8 cellular contexts compared by ENCODE assay signal in the genomic region with DNA sequence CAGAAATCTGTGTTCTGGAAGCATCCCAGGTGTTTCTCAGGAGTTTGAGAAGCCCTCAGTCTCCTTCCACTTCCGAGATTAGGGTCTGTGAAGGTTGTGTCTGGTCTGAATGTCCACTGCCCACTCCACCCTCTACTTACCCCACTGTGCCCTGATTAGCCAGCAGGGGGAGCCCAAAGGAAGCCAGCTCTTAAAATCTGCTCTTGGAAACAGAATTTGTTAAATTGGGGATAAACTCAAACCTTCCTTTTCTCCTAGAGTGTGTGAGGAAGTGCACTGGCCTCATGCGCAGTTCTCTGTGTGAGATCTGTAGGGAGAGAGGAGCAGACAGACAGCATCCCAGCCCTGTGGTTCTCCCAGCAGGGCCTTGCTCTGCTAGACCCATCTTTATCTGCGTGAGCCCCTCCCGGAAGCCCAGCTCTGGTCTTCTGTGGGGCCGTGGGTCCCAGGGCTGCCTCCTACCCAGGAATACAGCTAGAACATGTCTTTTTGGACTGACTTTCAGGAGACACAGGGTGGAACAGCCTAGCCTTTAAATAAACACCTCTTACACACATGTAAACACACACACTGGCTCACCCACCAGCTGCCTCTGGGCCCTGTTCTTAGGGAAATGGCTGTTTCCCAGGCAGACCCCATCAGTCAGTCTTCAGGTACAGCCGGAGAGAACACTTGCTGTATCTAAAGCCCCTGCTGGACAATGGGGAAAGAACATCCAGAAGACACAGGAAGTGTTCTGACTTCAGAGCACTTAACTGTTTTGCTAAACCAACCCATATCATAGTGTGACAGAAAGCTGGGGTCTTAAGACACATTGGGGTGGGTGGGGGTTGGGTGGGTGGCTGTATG. TPM values are rescaled to one million over a fixed set of nuclear protein-coding genes. Genes with fewer than 3 reads are reported as not detected.
DNase-seq lines count a peak whose midpoint lies in the region; ATAC-seq and TF ChIP-seq lines count a peak whose summit lies in the region.

No MANE protein-coding gene starts in this region.

- peak; percentile 88 for TF ChIP-seq CTCF in RWPE1 (conservative IDR thresholded peaks at IDR 0.05; ENCODE audit: low read depth)
- peak; percentile 66 to 89 (median 77) for TF ChIP-seq CTCF in ascending aorta (IDR thresholded peaks at IDR 0.05)

- no peak overlapping the region for H3K4me3 ChIP-seq in ascending aorta

- peak; percentile 20 for DNase-seq in NCI-H345 (lab: John Stamatoyannopoulos, UW)
- no peak for DNase-seq in NCI-H345 treated with DMSO at 0.1 percent for 48 hours (lab: John Stamatoyannopoulos, UW; ENCODE audit: unreplicated experiment)
- peak; percentile 63 for DNase-seq in RWPE1 (ENCODE audit: low spot score)
- DNase-seq in ascending aorta (ENCODE audit: low spot score in 2 of 2), result peak in 1 of 2 donors; percentile 76
- peak; percentile 64 for DNase-seq in iPS-NIHi7 (ENCODE audit: extremely low spot score)
- DNase-seq in stimulated activated CD4-positive, alpha-beta T cell treated with anti-CD3 and anti-CD28 coated beads, Interleukin-1b, Interleukin-23, amount 100 ng/mL, for 4 hours (ENCODE audit: low read depth in 2 of 2), result peak; percentile 12 to 21

- no peaks in the 10 kb centered on the region for H3K9me3 ChIP-seq in ascending aorta

- POLR2A ChIA-PET in RWPE1 (lab: Yijun Ruan, JAX; ENCODE audit: low non-redundant PET), result no interaction called here

- no peaks in the 10 kb centered on the region for H3K4me1 ChIP-seq in ascending aorta

- ATAC-seq in HG03280 (IDR thresholded peaks at IDR 0.05; ENCODE audit: unreplicated experiment), result peak; percentile 30
- ATAC-seq in GM21723 (IDR thresholded peaks at IDR 0.05; ENCODE audit: unreplicated experiment), result no peak

- CTCF ChIA-PET in RWPE1 (lab: Yijun Ruan, JAX), result interaction anchor here (0.5 to 2.6 kb wide), 22 partner anchors 9 to 1683 kb away, joined by 3 to 31 read pairs (median 4); a partner anchor contains a TSS

- H3K36me3 ChIP-seq in ascending aorta, result no peaks in the 10 kb centered on the region

- H3K27me3 ChIP-seq in ascending aorta, result no peaks in the 10 kb centered on the region

- intact Hi-C loops in ascending aorta (cut with DNase I), result loop anchor here (1.0 kb wide), 1 partner anchor 252 kb away; no protein-coding TSS in a partner anchor

- H3K27ac ChIP-seq in RWPE1, result peak overlapping the region; percentile 66
- H3K27ac ChIP-seq in ascending aorta, result no peak overlapping the region

RNA-seq across cellular contexts. Expression of a gene that starts 52.2 kb away (rescaled TPM):
- 2.4 TPM for total RNA-seq in ascending aorta
